25 cellular contexts compared by ENCODE assay signal in the genomic region with DNA sequence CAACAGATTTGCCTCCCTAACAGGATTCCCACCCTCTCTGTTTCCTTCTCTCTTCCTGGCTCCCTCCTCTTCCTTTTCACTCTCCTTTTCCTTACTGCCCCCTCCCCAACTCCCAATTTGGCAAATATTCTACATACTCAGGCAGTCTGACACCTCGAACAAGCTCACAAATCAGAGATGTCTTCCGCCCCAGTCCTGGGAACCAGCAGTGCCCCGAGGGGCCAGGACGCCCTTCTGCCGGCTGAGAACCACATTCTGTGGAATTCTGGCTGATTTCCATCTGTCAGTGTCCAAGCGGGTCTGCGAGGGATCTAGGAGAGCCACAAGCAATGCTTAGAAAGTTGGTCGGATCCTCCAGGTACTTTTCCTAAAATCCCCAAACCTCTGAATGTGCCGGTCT.
"Had no signal": no experiment of that assay in that cellular context is flagged by ENCODE, and none has a peak within 500 bp of the region (broad histone marks: within the 10 kb centered on the region; RNA-seq: fewer than 3 reads in every experiment).

No MANE protein-coding gene starts in this region.

- H3K36me3 Mint-ChIP-seq: memory B cell; mesothelial cell of epicardium; naive B cell; natural killer cell treated with Interleukin-12 subunit alpha and Interleukin-12 subunit beta and Interleukin-15 and Interleukin-18, amount 100 ng/mL, for 72 hours; stimulated activated naive B cell treated with anti-CD40 and anti-IgM and Interleukin-4, amounts not matched to agents 10 μg/mL and 1 μg/mL and 100 μg/mL, for 72 hours had no signal

- DNase-seq: colonic mucosa; effector CD8-positive, alpha-beta T cell; esophagus squamous epithelium; foreskin melanocyte; head of caudate nucleus; kidney; mucosa of descending colon; naive B cell; occipital lobe; ovary; psoas muscle; spleen; stimulated activated CD4-positive, alpha-beta T cell treated with anti-CD3 and anti-CD28 coated beads, Interleukin-4, amount 100 ng/mL, for 4 hours; stimulated activated naive B cell treated with anti-CD40 and anti-IgM and Interleukin-4, amounts not matched to agents 10 μg/mL and 1 μg/mL and 100 μg/mL, for 72 hours had no signal

- H3K9me3 Mint-ChIP-seq: dendritic cell treated with granulocyte-macrophage colony-stimulating factor and Interleukin-4, amounts not matched to agents 40 ng/mL and 50 ng/mL, for 4 days; mesothelial cell of epicardium; natural killer cell treated with Interleukin-12 subunit alpha and Interleukin-12 subunit beta and Interleukin-15 and Interleukin-18, amount 100 ng/mL, for 72 hours; stimulated activated naive CD8-positive, alpha-beta T cell treated with anti-CD3 and anti-CD28 coated beads, Interleukin-15, Interleukin-2, amounts not matched to agents 100 ng/mL and 50 ng/mL, for 24 hours had no signal

- H3K27ac ChIP-seq: colonic mucosa, esophagus squamous epithelium, ovary, psoas muscle, skin epidermis, spleen, thoracic aorta, tibial nerve, vagina had no signal

- ATAC-seq: left lobe of liver; mucosa of descending colon; natural killer cell treated with Interleukin-12 subunit alpha and Interleukin-12 subunit beta and Interleukin-15 and Interleukin-18, amount 100 ng/mL, for 72 hours; psoas muscle; stimulated activated naive B cell treated with anti-CD40 and anti-IgM and Interleukin-4, amounts not matched to agents 10 μg/mL and 1 μg/mL and 100 μg/mL, for 72 hours had no signal

- H3K4me1 ChIP-seq: colonic mucosa, esophagus squamous epithelium, psoas muscle, spleen, tibial nerve, vagina had no signal

- H3K36me3 ChIP-seq: colonic mucosa, esophagus squamous epithelium, ovary, spleen, thoracic aorta, tibial nerve, vagina had no signal

- H3K9me3 ChIP-seq: colonic mucosa, esophagus squamous epithelium, mucosa of descending colon, ovary, psoas muscle, spleen, thoracic aorta, tibial nerve, vagina had no signal

- H3K4me3 ChIP-seq: colonic mucosa, esophagus squamous epithelium, lung, mucosa of descending colon, ovary, psoas muscle, skin epidermis, spleen, thoracic aorta, tibial nerve, vagina had no signal

- H3K4me3 Mint-ChIP-seq: dendritic cell treated with granulocyte-macrophage colony-stimulating factor and Interleukin-4, amounts not matched to agents 40 ng/mL and 50 ng/mL, for 4 days; memory B cell; naive B cell; natural killer cell treated with Interleukin-12 subunit alpha and Interleukin-12 subunit beta and Interleukin-15 and Interleukin-18, amount 100 ng/mL, for 72 hours; stimulated activated naive B cell treated with anti-CD40 and anti-IgM and Interleukin-4, amounts not matched to agents 10 μg/mL and 1 μg/mL and 100 μg/mL, for 72 hours; stimulated activated naive CD8-positive, alpha-beta T cell treated with anti-CD3 and anti-CD28 coated beads, Interleukin-15, Interleukin-2, amounts not matched to agents 100 ng/mL and 50 ng/mL, for 24 hours had no signal

- H3K27ac Mint-ChIP-seq: dendritic cell treated with granulocyte-macrophage colony-stimulating factor and Interleukin-4, amounts not matched to agents 40 ng/mL and 50 ng/mL, for 4 days; memory B cell; mesothelial cell of epicardium; naive B cell; natural killer cell treated with Interleukin-12 subunit alpha and Interleukin-12 subunit beta and Interleukin-15 and Interleukin-18, amount 100 ng/mL, for 72 hours; stimulated activated naive B cell treated with anti-CD40 and anti-IgM and Interleukin-4, amounts not matched to agents 10 μg/mL and 1 μg/mL and 100 μg/mL, for 72 hours; stimulated activated naive CD8-positive, alpha-beta T cell treated with anti-CD3 and anti-CD28 coated beads, Interleukin-15, Interleukin-2, amounts not matched to agents 100 ng/mL and 50 ng/mL, for 24 hours had no signal

- H3K4me1 Mint-ChIP-seq: memory B cell, naive B cell had no signal

- H3K27me3 ChIP-seq: colonic mucosa, ovary, vagina had no signal
